8 cellular contexts compared by ENCODE assay signal in the genomic region with DNA sequence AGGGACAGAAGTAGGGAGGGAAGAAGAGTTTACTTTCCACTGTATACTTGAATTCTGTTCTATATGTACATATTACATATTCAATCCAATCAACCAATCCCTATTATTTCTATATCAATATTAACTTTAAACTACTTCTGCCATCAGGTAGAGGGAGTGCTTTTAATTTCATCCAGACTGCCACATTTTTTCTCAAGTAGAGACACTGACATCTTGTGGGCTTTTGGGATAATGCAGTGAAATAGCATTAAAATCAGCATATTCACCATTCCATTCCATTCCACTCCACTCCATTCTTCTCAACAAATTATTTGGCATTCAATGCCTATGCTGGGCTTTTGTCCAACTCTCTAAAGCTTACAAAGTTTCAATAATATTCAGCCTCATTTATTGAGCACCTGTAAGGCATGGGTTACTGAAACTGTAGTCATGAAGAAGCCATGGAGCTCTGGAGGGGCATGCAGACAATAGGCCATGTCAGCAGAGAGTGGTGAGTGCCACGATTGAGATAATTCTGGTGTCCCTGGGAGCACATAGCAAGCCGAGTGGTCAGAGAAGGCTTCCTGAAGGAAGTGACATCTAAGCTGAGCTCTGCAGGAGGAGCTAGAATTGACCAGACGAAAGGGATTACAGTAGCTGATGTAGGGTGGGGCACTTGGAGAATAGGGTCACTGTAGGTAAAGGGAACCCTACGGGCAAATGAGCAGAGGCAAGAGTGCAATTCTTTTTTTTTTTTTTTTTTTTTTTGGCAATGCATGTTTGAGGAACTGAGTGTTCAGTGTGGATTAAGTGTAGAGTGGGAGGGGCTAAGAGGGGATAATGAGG. TPM values are rescaled to one million over a fixed set of nuclear protein-coding genes. Genes with fewer than 3 reads are reported as not detected.
A peak's percentile ranks its signal among the peaks of the same experiment; 100 is the strongest.
DNase-seq lines count a peak whose midpoint lies in the region; ATAC-seq and TF ChIP-seq lines count a peak whose summit lies in the region.

No MANE protein-coding gene starts in this region.

- H2AFZ ChIP-seq in GM23248 = no peak overlapping the region
- no peak overlapping the region for H2AFZ ChIP-seq in hepatocyte

- in situ Hi-C loops in GM23248 (cut with MboI) = no loop called here

- no peak overlapping the region for H3K4me2 ChIP-seq in GM23248 (ENCODE audit: unreplicated experiment)
- H3K4me2 ChIP-seq in hepatocyte = no peak overlapping the region

- H4K20me1 ChIP-seq in GM23248 (ENCODE audit: insufficient read depth) (no peaks in the 10 kb centered on the region), hepatocyte (ENCODE audit: insufficient read depth, poor library complexity, severe bottlenecking) (no peaks in the 10 kb centered on the region)

- no peaks in the 10 kb centered on the region for H3F3A ChIP-seq in GM23248 (ENCODE audit: insufficient read depth)

- no peaks in the 10 kb centered on the region for H3K9me2 ChIP-seq in GM23248 (ENCODE audit: insufficient read depth)
- no peaks in the 10 kb centered on the region for H3K9me2 ChIP-seq in hepatocyte (replicated peaks; ENCODE audit: insufficient read depth)

- no peak for DNase-seq in BJ (ENCODE audit: low read depth)
- DNase-seq in GM23248 = peak; percentile 77
- peak; percentile 31 for DNase-seq in NCI-H345 treated with DMSO at 0.1 percent for 48 hours (lab: John Stamatoyannopoulos, UW; ENCODE audit: unreplicated experiment)
- peak; percentile 66 for DNase-seq in amniotic epithelial cell (ENCODE audit: low read depth)
- peak; percentile 68 for DNase-seq in hepatocyte (ENCODE audit: low spot score)
- DNase-seq in stomach = no peak

- H3K9me3 ChIP-seq in GM23248 (ENCODE audit: low read depth) = no peaks in the 10 kb centered on the region
- no peaks in the 10 kb centered on the region for H3K9me3 ChIP-seq in hepatocyte (ENCODE audit: low read depth)
- H3K9me3 ChIP-seq in stomach = no peaks in the 10 kb centered on the region

- H3K27ac ChIP-seq in GM23248 (no peak overlapping the region), hepatocyte (no peak overlapping the region), stomach (no peak overlapping the region)

- peaks cover 7% of the 10 kb centered on the region; the same call in 1 of the 2 replicates for H3K27me3 ChIP-seq in BJ (ENCODE audit: control insufficient read depth, insufficient read depth, low read length)
- H3K27me3 ChIP-seq in GM23248 (replicated peaks; ENCODE audit: insufficient read depth) = no peaks in the 10 kb centered on the region
- H3K27me3 ChIP-seq in hepatocyte = no peaks in the 10 kb centered on the region
- H3K27me3 ChIP-seq in stomach = peaks cover 0 to 4% (median 0%) of the 10 kb centered on the region in 3 donors

- CTCF ChIA-PET in BJ (lab: Yijun Ruan, JAX) = interaction anchor here (0.5 to 3.6 kb wide), 19 partner anchors 9 to 474 kb away, joined by 3 to 19 read pairs (median 3); a partner anchor contains a TSS

- no peak for TF ChIP-seq EP300 in stomach (IDR thresholded peaks at IDR 0.05)

- TF ChIP-seq CTCF in BJ (IDR thresholded peaks at IDR 0.05; ENCODE audit: insufficient read depth, low read depth, low read length) (peak; percentile 82), hepatocyte (IDR thresholded peaks at IDR 0.05; ENCODE audit: poor library complexity) (peak; percentile 74), stomach (IDR thresholded peaks at IDR 0.05) (peak in 5 of 7 experiments; percentile 46 to 81 (median 59))

- H3K79me2 ChIP-seq in GM23248 (ENCODE audit: insufficient read depth) (no peaks in the 10 kb centered on the region), hepatocyte (no peaks in the 10 kb centered on the region)

- H3K36me3 ChIP-seq in BJ (ENCODE audit: control insufficient read depth, insufficient read depth, low read length) = no peaks in the 10 kb centered on the region
- H3K36me3 ChIP-seq in GM23248 (ENCODE audit: low read depth) = no peaks in the 10 kb centered on the region
- H3K36me3 ChIP-seq in hepatocyte (replicated peaks; ENCODE audit: insufficient read depth, low read depth) = no peaks in the 10 kb centered on the region
- no peaks in the 10 kb centered on the region for H3K36me3 ChIP-seq in stomach

- 14 to 21% methylated on average over 4 of the region's 4 CpGs for WGBS in GM23248 (ENCODE audit: low coverage in 1 of 2, low lambda C conversion rate in 2 of 2, missing lambda C conversion rate in 2 of 2), 2 experiments
- WGBS in hepatocyte (ENCODE audit: low lambda C conversion rate, missing lambda C conversion rate) = 42% methylated on average over 4 of the region's 4 CpGs
- 16 to 29% (median 18%) methylated on average over 4 of the region's 4 CpGs for WGBS in stomach, 5 donors

- H3K4me3 ChIP-seq in BJ (ENCODE audit: low read depth, low read length) = no peak overlapping the region
- no peak overlapping the region for H3K4me3 ChIP-seq in GM23248
- no peak overlapping the region for H3K4me3 ChIP-seq in hepatocyte
- H3K4me3 ChIP-seq in stomach = no peak overlapping the region

- no peak for ATAC-seq in GM21367 (IDR thresholded peaks at IDR 0.05; ENCODE audit: unreplicated experiment)
- ATAC-seq in HG02840 (IDR thresholded peaks at IDR 0.05; ENCODE audit: low FRiP score, unreplicated experiment) = no peak

- TF ChIP-seq POLR2A in stomach (IDR thresholded peaks at IDR 0.05) = no peak

- no peaks in the 10 kb centered on the region for H3K4me1 ChIP-seq in GM23248 (ENCODE audit: insufficient read depth)
- no peaks in the 10 kb centered on the region for H3K4me1 ChIP-seq in hepatocyte (ENCODE audit: insufficient read depth)
- H3K4me1 ChIP-seq in stomach = peaks cover 0 to 6% (median 2%) of the 10 kb centered on the region in 4 donors

- POLR2A ChIA-PET in BJ (lab: Charles Lee) = interaction anchor here (0.7 kb wide), 1 partner anchor 474 kb away, joined by 18 read pairs; no protein-coding TSS in a partner anchor

- intact Hi-C loops in stomach (cut with DNase I; ENCODE audit: low total_unique reads) = no loop called here

- H3K9ac ChIP-seq in GM23248 = no peak overlapping the region

RNA-seq across cellular contexts. Expression of a gene that starts 12.8 kb away (rescaled TPM):
- polyA plus RNA-seq in BJ (2011; rRNA removed) (14.2 and 14.9 TPM in 2 replicates), GM23248 (2016; fragmentation: Nextera tagmentation; extraction: Ambion mirVana) (11.5 and 16.9 TPM in 2 replicates), hepatocyte (9.4 and 15.2 TPM in 2 replicates), stomach (1 to 10 TPM; 2.6 to 8.0 (median 6.6) TPM)
- polyA minus RNA-seq in BJ (2011; rRNA and poly(A)+ RNA removed) = 25.5 and 27.3 TPM in 2 replicates
- total RNA-seq in GM23248 (2014; rRNA removed; shearing (Covaris generic)) = 19.2 and 26.8 TPM in 2 replicates
- total RNA-seq in hepatocyte (15.5 and 16.8 TPM in 2 replicates), stomach (10 to 100 TPM; 16.1 to 96.9 (median 20.3) TPM)

Comparison
In these comparisons a context has a peak if more than half of its experiments do, and no peak if none do; other contexts are left out.
1. DNase-seq: peak in GM23248 (single experiment), NCI-H345 treated with DMSO at 0.1 percent for 48 hours (single experiment), amniotic epithelial cell (single experiment) and hepatocyte (single experiment); none in BJ (single experiment) and stomach (single experiment).
2. Peak in every context shown above with its lines, with median percentiles within 50 percentile points of each other: CTCF ChIP-seq.